ENCODE assay signal across 21 cellular contexts in the genomic region with DNA sequence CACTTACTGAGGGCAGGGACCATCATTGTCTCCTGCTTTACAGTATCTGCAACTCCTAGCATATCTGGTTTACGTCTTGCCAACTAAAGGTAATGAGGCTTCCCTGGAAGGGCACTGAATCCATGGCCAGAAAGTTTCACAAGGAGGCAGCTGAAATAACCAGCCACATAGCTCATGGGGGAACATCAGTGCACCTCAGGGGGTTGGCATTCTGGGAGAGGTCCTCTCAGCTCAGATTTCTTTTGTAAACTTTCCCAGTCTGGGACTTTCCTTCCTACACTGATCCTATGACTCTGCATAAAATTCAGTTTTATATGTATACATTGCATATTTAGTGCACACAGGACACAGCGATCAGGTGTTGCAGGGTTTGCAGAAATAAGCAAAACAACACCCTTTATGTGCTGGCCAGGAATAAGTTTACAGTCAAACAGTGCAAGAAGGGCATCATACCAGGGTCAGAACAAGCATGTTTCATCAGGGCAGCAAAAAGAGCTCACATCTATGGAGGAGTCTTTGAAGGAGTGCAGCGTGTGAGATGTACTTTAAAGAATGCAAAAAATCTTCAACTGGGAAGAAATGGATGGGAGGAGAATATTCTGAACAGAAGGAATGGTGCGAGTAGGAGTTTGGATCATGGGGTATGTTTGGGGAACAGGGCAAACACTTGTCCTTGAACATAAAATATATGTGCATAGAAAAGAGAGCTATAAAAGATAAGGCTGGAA.
"Had no signal": no experiment of that assay in that cellular context is flagged by ENCODE, and none has a peak within 500 bp of the region (broad histone marks: within the 10 kb centered on the region; RNA-seq: fewer than 3 reads in every experiment).

No MANE protein-coding gene starts in this region.

- H3K4me1 Mint-ChIP-seq: memory B cell had no signal

- H3K27me3 Mint-ChIP-seq: central memory CD8-positive, alpha-beta T cell had no signal

- H2AFZ ChIP-seq: parathyroid adenoma had no signal

- H3K9me3 Mint-ChIP-seq: activated naive CD4-positive, alpha-beta T cell treated with anti-CD3 and anti-CD28 coated beads, Interleukin-2, amount 50 U/mL, for 24 hours; central memory CD8-positive, alpha-beta T cell; memory B cell; nephron; WTC11 had no signal

- H3K27me3 ChIP-seq: ascending aorta, breast epithelium, heart left ventricle had no signal

- H3K4me3 Mint-ChIP-seq: activated naive CD4-positive, alpha-beta T cell treated with anti-CD3 and anti-CD28 coated beads, Interleukin-2, amount 50 U/mL, for 24 hours; central memory CD8-positive, alpha-beta T cell; memory B cell had no signal

- H3K4me1 ChIP-seq: ascending aorta, breast epithelium, parathyroid adenoma had no signal

- H3K9ac ChIP-seq: parathyroid adenoma had no signal

- H3K27ac Mint-ChIP-seq: activated naive CD4-positive, alpha-beta T cell treated with anti-CD3 and anti-CD28 coated beads, Interleukin-2, amount 50 U/mL, for 24 hours; memory B cell; nephron; WTC11 had no signal

- H3K36me3 Mint-ChIP-seq: activated naive CD4-positive, alpha-beta T cell treated with anti-CD3 and anti-CD28 coated beads, Interleukin-2, amount 50 U/mL, for 24 hours; memory B cell; WTC11 had no signal

- H3K4me3 ChIP-seq: ascending aorta, breast epithelium, heart left ventricle, skin epidermis had no signal

- H3K36me3 ChIP-seq: breast epithelium, neutrophil had no signal

- H3K27ac ChIP-seq: ascending aorta, breast epithelium, epithelial cell of prostate, heart left ventricle, neutrophil, parathyroid adenoma, skin epidermis had no signal

- ATAC-seq: heart left ventricle, left cardiac atrium, right cardiac atrium, WTC11 had no signal

- DNase-seq: activated gamma-delta T cell treated with Interleukin-2 at 50 U/mL for 16 hours; activated T-cell treated with anti-CD3 and anti-CD28 coated beads, Interleukin-2, amount 50 U/mL, for 1 hour; cortex of kidney; heart left ventricle; left cardiac atrium; right cardiac atrium; stimulated activated CD4-positive, alpha-beta T cell treated with anti-CD3 and anti-CD28 coated beads, Interleukin-2, amount 100 ng/mL, for 48 hours; stimulated activated naive CD4-positive, alpha-beta T cell treated with Interleukin-2 at 50 U/mL for 16 hours; T-helper 1 cell had no signal

- H3K9me3 ChIP-seq: ascending aorta, breast epithelium, heart left ventricle, neutrophil had no signal

- FAIRE-seq: islet of Langerhans had no signal
